9 cellular contexts compared by ENCODE assay signal in the genomic region with DNA sequence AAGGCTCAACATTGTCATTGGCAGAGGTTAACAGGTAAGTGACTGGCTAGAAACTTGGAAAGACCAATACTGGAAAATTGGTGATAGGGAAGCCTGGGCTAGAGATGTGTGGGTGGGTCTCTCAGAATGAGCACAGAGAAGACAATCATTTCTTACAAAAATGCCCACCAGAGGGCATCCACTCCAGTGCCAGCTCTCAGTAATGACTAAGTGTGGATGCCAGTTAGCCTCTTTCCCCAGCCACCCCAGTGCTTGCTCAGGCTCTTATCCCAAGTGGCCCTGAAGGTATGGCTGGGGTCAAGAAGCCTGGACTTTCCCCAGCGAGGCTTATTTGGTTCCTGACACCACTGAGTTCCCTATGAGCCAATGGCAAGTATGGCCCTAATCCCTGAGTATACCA.
DNase-seq lines count a peak whose midpoint lies in the region; ATAC-seq, FAIRE-seq and TF ChIP-seq lines count a peak whose summit lies in the region.
"Had no signal": no experiment of that assay in that cellular context is flagged by ENCODE, and none has a peak within 500 bp of the region (broad histone marks: within the 10 kb centered on the region; RNA-seq: fewer than 3 reads in every experiment).

No MANE protein-coding gene starts in this region.

- no peaks in the 10 kb centered on the region for H3K4me1 Mint-ChIP-seq in stimulated activated naive CD8-positive, alpha-beta T cell treated with anti-CD3 and anti-CD28 coated beads, Interleukin-15, amount 100 ng/mL, for 72 hours

- H3K4me1 ChIP-seq in small intestine (ENCODE audit: control insufficient read depth in 2 of 2, insufficient read depth in 1 of 2, low read depth in 1 of 2, low read length in 1 of 2) = no peaks in the 10 kb centered on the region

- no peaks in the 10 kb centered on the region for H3K9me3 ChIP-seq in small intestine (ENCODE audit: control insufficient read depth, low read depth)

- no peak overlapping the region for H3K4me3 ChIP-seq in dorsolateral prefrontal cortex
- no peak overlapping the region for H3K4me3 ChIP-seq in small intestine (ENCODE audit: low read depth in 1 of 2, low read length in 2 of 2)

- no peak overlapping the region for H3K27ac Mint-ChIP-seq in stimulated activated naive CD8-positive, alpha-beta T cell treated with anti-CD3 and anti-CD28 coated beads, Interleukin-15, amount 100 ng/mL, for 72 hours

- peak; percentile 60 for ATAC-seq in stimulated activated naive CD8-positive, alpha-beta T cell treated with anti-CD3 and anti-CD28 coated beads, Interleukin-15, amount 100 ng/mL, for 72 hours
- no peak for ATAC-seq in stimulated activated naive CD8-positive, alpha-beta T cell treated with anti-CD3 and anti-CD28 coated beads, Interleukin-15, Interleukin-2, amounts not matched to agents 100 U/mL and 50 U/mL, for 24 hours
- ATAC-seq in GM19035 (IDR thresholded peaks at IDR 0.05; ENCODE audit: unreplicated experiment) = no peak
- no peak for ATAC-seq in HG03025 (IDR thresholded peaks at IDR 0.05; ENCODE audit: low FRiP score, unreplicated experiment)
- ATAC-seq in HG03457 (IDR thresholded peaks at IDR 0.05; ENCODE audit: unreplicated experiment) = no peak

- no peak overlapping the region for H3K4me3 Mint-ChIP-seq in stimulated activated naive CD8-positive, alpha-beta T cell treated with anti-CD3 and anti-CD28 coated beads, Interleukin-15, amount 100 ng/mL, for 72 hours

- WGBS in small intestine, 3 donors = 18 to 65% (median 56%) methylated on average over 1 of the region's 1 CpG

- H3K27ac ChIP-seq in dorsolateral prefrontal cortex (no peak overlapping the region), small intestine (ENCODE audit: low read depth in 1 of 2, low read length in 1 of 2) (no peak overlapping the region)

- no peaks in the 10 kb centered on the region for H3K9me3 Mint-ChIP-seq in stimulated activated naive CD8-positive, alpha-beta T cell treated with anti-CD3 and anti-CD28 coated beads, Interleukin-15, amount 100 ng/mL, for 72 hours

- TF ChIP-seq CTCF in dorsolateral prefrontal cortex (IDR thresholded peaks at IDR 0.05 in 54 of 56, conservative IDR thresholded peaks at IDR 0.05 in 2 of 56; ENCODE audit: low read depth in 1 of 56, partially characterized antibody in 56 of 56) = peak in 52 of 56 donors; percentile 17 to 60 (median 43)

- no peaks in the 10 kb centered on the region for H3K36me3 ChIP-seq in small intestine (ENCODE audit: control insufficient read depth in 2 of 2, insufficient read depth in 2 of 2, low read length in 2 of 2)

- peaks cover 0 to 4% (median 0%) of the 10 kb centered on the region in 45 donors for H3K27me3 ChIP-seq in dorsolateral prefrontal cortex
- no peaks in the 10 kb centered on the region for H3K27me3 ChIP-seq in small intestine (ENCODE audit: control insufficient read depth in 2 of 2, insufficient read depth in 2 of 2, low read length in 2 of 2)

- DNase-seq in stimulated activated naive CD8-positive, alpha-beta T cell treated with anti-CD3 and anti-CD28 coated beads, Interleukin-15, amount 100 ng/mL, for 72 hours = peak in 1 of 2 donors; percentile 5
- no peak for DNase-seq in stimulated activated naive CD8-positive, alpha-beta T cell treated with anti-CD3 and anti-CD28 coated beads, Interleukin-15, Interleukin-2, amounts not matched to agents 100 U/mL and 50 U/mL, for 24 hours
- DNase-seq in LoVo (ENCODE audit: low spot score) (peak; percentile 8), dorsolateral prefrontal cortex (peak in 4 of 10 donors; percentile 4 to 43 (median 29)), small intestine (peak; percentile 8)

- no peaks in the 10 kb centered on the region for H3K27me3 Mint-ChIP-seq in stimulated activated naive CD8-positive, alpha-beta T cell treated with anti-CD3 and anti-CD28 coated beads, Interleukin-15, amount 100 ng/mL, for 72 hours

- FAIRE-seq in small intestine (lab: Jason Lieb, UNC) = no peak
- FAIRE-seq: colon had no signal

- intact Hi-C loops in dorsolateral prefrontal cortex (cut with DNase I) = loop anchor here in 1 of 2 donors (10.0 kb wide), 1 partner anchor 437 kb away; no protein-coding TSS in a partner anchor
